1 cellular context compared by ENCODE assay signal in the genomic region with DNA sequence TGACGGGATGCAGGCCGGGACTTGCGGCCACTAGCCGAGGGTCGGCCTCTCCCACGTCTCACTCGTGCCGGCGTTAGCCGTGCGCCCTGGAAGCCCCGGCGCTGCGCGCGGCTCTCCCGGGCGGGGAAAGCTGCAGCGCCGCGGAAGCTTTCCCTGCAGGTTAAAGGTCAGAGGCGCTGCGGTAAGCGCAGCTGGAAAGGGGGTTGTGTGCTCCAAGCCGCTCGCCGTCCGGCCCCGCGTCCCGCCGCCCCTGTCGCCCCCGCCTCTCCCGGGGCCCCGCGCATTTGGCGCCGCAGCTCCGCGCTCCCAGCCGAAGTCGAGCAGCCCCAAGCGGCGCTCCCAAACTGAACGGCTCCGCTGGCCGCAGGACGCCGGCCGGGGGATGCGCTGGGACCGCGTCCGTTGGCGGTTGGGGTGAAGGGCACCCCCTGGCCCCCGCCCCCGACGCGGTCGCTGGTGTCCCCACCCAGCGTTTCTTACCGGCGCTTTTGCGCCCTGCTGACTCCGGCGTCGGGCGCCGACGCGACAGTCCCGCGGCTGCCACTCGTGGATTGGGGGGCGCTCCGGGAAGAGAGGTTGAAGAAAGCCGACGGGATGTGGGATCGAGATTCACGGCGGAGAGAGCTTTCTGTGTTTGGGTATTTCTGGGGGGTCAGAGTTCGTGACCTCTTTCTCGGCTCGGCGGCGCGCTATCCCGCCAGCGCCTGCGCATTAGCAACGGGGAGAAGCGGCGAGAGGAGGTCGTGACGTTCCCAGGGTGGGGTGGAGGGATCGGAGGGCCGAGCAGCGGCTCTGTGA.
TF ChIP-seq lines count a peak whose summit lies in the region.

A gene (minus strand): TSS at position 719 of the 798 bp plus-strand sequence. CDS start 6,234 bp downstream, outside the sequence.

TF ChIP-seq in HepG2, 621 proteins besides CTCF, POLR2A, EP300 and RAD21 (continued from another document and continues in another):
- TF ChIP-seq, protein P1, sequence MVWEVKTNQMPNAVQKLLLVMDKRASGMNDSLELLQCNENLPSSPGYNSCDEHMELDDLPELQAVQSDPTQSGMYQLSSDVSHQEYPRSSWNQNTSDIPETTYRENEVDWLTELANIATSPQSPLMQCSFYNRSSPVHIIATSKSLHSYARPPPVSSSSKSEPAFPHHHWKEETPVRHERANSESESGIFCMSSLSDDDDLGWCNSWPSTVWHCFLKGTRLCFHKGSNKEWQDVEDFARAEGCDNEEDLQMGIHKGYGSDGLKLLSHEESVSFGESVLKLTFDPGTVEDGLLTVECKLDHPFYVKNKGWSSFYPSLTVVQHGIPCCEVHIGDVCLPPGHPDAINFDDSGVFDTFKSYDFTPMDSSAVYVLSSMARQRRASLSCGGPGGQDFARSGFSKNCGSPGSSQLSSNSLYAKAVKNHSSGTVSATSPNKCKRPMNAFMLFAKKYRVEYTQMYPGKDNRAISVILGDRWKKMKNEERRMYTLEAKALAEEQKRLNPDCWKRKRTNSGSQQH (CRISPR knock-in tag; IDR thresholded peaks at IDR 0.05; ENCODE audit: low read depth) = peak; percentile 45; the same call in 1 of the 2 replicates
- TF ChIP-seq ZNF672 (CRISPR knock-in tag; IDR thresholded peaks at IDR 0.05) (0 out of 2 replicates have a peak, but pooled peaks have one; percentile 67), MED8 (CRISPR knock-in tag; IDR thresholded peaks at IDR 0.05; ENCODE audit: insufficient replicate concordance) (peak; percentile 53), GATA4 (IDR thresholded peaks at IDR 0.05; ENCODE audit: borderline replicate concordance, low read depth) (no peak), CENPX (CRISPR knock-in tag; IDR thresholded peaks at IDR 0.05) (no peak), ZBTB3 (CRISPR knock-in tag; IDR thresholded peaks at IDR 0.05; ENCODE audit: borderline replicate concordance, low read depth) (no peak; the same call in 1 of the 2 replicates), ATAD3A (CRISPR knock-in tag; IDR thresholded peaks at IDR 0.05) (no peak), ZBTB21 (CRISPR knock-in tag; IDR thresholded peaks at IDR 0.05) (peak; percentile 70), THAP11 (CRISPR knock-in tag; IDR thresholded peaks at IDR 0.05) (peak; percentile 85), ZNF644 (CRISPR knock-in tag; IDR thresholded peaks at IDR 0.05; ENCODE audit: low read depth) (no peak), PITX1 (CRISPR knock-in tag; IDR thresholded peaks at IDR 0.05) (no peak; the same call in 1 of the 2 replicates), ARNTL (CRISPR knock-in tag; IDR thresholded peaks at IDR 0.05) (peak; percentile 42; the same call in 1 of the 2 replicates), RXRB (CRISPR knock-in tag; IDR thresholded peaks at IDR 0.05; ENCODE audit: borderline replicate concordance) (peak; percentile 63), ZNF253 (CRISPR knock-in tag; IDR thresholded peaks at IDR 0.05; ENCODE audit: borderline replicate concordance) (no peak), NONO (IDR thresholded peaks at IDR 0.05) (no peak), NONO (CRISPR knock-in tag; conservative IDR thresholded peaks at IDR 0.05) (peak; percentile 76), MLLT10 (CRISPR knock-in tag; IDR thresholded peaks at IDR 0.05) (no peak), KMT2B (CRISPR knock-in tag; IDR thresholded peaks at IDR 0.05) (peak; percentile 89), HDAC1 (CRISPR knock-in tag; IDR thresholded peaks at IDR 0.05) (peak; percentile 48; the same call in 1 of the 2 replicates), HNRNPUL1 (IDR thresholded peaks at IDR 0.05; ENCODE audit: low read depth, low read length) (no peak), MAZ (IDR thresholded peaks at IDR 0.05; ENCODE audit: borderline replicate concordance, low read depth, low read length) (peak; percentile 88), MAZ (CRISPR knock-in tag; IDR thresholded peaks at IDR 0.05; ENCODE audit: low read depth) (peak; percentile 82; the same call in 1 of the 2 replicates), CCAR2 (optimal IDR thresholded peaks at IDR 0.05; ENCODE audit: low read depth, low read length) (no peak), NFIC (IDR thresholded peaks at IDR 0.05; ENCODE audit: low read length) (peak; percentile 27; the same call in 1 of the 2 replicates), ZNF839 (CRISPR knock-in tag; IDR thresholded peaks at IDR 0.05; ENCODE audit: borderline replicate concordance) (no peak), ELF1 (CRISPR knock-in tag; IDR thresholded peaks at IDR 0.05) (peak; percentile 57), PHF20 (CRISPR knock-in tag; IDR thresholded peaks at IDR 0.05) (peak; percentile 68)
- TF ChIP-seq, protein P2, sequence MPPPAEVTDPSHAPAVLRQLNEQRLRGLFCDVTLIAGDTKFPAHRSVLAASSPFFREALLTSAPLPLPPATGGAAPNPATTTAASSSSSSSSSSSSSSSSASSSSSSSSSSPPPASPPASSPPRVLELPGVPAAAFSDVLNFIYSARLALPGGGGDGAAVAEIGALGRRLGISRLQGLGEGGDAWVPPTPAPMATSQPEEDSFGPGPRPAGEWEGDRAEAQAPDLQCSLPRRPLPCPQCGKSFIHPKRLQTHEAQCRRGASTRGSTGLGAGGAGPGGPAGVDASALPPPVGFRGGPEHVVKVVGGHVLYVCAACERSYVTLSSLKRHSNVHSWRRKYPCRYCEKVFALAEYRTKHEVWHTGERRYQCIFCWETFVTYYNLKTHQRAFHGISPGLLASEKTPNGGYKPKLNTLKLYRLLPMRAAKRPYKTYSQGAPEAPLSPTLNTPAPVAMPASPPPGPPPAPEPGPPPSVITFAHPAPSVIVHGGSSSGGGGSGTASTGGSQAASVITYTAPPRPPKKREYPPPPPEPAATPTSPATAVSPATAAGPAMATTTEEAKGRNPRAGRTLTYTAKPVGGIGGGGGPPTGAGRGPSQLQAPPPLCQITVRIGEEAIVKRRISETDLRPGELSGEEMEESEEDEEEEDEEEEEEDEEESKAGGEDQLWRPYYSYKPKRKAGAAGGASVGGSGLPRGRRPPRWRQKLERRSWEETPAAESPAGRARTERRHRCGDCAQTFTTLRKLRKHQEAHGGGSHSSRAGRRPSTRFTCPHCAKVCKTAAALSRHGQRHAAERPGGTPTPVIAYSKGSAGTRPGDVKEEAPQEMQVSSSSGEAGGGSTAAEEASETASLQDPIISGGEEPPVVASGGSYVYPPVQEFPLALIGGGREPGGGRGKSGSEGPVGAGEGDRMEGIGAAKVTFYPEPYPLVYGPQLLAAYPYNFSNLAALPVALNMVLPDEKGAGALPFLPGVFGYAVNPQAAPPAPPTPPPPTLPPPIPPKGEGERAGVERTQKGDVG (CRISPR knock-in tag; IDR thresholded peaks at IDR 0.05; ENCODE audit: borderline replicate concordance) = 0 out of 2 replicates have a peak, but pooled peaks have one; percentile 30
- TF ChIP-seq, protein P3, sequence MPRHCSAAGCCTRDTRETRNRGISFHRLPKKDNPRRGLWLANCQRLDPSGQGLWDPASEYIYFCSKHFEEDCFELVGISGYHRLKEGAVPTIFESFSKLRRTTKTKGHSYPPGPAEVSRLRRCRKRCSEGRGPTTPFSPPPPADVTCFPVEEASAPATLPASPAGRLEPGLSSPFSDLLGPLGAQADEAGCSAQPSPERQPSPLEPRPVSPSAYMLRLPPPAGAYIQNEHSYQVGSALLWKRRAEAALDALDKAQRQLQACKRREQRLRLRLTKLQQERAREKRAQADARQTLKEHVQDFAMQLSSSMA (CRISPR knock-in tag; IDR thresholded peaks at IDR 0.05) = 0 out of 2 replicates have a peak, but pooled peaks have one; percentile 22
- TF ChIP-seq, protein P4, sequence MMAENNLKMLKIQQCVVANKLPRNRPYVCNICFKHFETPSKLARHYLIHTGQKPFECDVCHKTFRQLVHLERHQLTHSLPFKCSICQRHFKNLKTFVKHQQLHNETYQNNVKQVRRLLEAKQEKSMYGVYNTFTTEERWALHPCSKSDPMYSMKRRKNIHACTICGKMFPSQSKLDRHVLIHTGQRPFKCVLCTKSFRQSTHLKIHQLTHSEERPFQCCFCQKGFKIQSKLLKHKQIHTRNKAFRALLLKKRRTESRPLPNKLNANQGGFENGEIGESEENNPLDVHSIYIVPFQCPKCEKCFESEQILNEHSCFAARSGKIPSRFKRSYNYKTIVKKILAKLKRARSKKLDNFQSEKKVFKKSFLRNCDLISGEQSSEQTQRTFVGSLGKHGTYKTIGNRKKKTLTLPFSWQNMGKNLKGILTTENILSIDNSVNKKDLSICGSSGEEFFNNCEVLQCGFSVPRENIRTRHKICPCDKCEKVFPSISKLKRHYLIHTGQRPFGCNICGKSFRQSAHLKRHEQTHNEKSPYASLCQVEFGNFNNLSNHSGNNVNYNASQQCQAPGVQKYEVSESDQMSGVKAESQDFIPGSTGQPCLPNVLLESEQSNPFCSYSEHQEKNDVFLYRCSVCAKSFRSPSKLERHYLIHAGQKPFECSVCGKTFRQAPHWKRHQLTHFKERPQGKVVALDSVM (CRISPR knock-in tag; IDR thresholded peaks at IDR 0.05) = peak; percentile 11; the same call in 1 of the 2 replicates
- TF ChIP-seq, protein P5, sequence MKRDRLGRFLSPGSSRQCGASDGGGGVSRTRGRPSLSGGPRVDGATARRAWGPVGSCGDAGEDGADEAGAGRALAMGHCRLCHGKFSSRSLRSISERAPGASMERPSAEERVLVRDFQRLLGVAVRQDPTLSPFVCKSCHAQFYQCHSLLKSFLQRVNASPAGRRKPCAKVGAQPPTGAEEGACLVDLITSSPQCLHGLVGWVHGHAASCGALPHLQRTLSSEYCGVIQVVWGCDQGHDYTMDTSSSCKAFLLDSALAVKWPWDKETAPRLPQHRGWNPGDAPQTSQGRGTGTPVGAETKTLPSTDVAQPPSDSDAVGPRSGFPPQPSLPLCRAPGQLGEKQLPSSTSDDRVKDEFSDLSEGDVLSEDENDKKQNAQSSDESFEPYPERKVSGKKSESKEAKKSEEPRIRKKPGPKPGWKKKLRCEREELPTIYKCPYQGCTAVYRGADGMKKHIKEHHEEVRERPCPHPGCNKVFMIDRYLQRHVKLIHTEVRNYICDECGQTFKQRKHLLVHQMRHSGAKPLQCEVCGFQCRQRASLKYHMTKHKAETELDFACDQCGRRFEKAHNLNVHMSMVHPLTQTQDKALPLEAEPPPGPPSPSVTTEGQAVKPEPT (CRISPR knock-in tag; IDR thresholded peaks at IDR 0.05; ENCODE audit: low read depth) = no peak
- TF ChIP-seq, protein P6, sequence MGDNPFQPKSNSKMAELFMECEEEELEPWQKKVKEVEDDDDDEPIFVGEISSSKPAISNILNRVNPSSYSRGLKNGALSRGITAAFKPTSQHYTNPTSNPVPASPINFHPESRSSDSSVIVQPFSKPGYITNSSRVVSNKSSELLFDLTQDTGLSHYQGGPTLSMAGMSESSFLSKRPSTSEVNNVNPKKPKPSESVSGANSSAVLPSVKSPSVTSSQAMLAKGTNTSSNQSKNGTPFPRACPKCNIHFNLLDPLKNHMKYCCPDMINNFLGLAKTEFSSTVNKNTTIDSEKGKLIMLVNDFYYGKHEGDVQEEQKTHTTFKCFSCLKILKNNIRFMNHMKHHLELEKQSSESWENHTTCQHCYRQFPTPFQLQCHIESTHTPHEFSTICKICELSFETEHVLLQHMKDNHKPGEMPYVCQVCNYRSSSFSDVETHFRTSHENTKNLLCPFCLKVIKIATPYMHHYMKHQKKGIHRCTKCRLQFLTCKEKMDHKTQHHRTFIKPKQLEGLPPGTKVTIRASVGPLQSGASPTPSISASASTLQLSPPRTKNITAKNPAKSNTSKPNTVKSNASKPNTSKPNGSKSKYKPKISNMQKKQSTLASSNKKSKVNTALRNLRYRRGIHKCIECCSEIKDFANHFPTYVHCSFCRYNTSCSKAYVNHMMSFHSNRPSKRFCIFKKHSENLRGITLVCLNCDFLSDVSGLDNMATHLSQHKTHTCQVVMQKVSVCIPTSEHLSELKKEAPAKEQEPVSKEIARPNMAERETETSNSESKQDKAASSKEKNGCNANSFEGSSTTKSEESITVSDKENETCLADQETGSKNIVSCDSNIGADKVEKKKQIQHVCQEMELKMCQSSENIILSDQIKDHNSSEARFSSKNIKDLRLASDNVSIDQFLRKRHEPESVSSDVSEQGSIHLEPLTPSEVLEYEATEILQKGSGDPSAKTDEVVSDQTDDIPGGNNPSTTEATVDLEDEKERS (CRISPR knock-in tag; IDR thresholded peaks at IDR 0.05) = peak; percentile 67; the same call in 1 of the 2 replicates
- TF ChIP-seq, protein P7, sequence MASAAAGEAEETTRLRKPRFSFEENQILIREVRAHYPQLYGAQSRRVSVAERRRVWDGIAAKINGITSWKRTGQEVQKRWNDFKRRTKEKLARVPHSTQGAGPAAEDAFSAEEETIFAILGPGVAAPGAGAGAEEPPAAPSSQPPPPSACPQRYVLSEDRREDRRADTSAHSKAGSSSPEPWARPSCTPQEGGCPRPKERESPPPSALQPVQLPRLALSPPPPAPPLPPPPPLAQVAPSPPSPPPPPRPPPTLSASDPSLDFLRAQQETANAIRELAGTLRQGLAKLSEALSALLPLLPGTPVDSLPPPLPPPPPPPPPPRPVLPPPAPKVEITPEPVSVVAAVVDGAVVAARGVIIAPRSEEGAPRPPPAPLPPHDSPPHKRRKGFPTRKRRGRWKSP (CRISPR knock-in tag; IDR thresholded peaks at IDR 0.05) = peak; percentile 97
- TF ChIP-seq, protein P8, sequence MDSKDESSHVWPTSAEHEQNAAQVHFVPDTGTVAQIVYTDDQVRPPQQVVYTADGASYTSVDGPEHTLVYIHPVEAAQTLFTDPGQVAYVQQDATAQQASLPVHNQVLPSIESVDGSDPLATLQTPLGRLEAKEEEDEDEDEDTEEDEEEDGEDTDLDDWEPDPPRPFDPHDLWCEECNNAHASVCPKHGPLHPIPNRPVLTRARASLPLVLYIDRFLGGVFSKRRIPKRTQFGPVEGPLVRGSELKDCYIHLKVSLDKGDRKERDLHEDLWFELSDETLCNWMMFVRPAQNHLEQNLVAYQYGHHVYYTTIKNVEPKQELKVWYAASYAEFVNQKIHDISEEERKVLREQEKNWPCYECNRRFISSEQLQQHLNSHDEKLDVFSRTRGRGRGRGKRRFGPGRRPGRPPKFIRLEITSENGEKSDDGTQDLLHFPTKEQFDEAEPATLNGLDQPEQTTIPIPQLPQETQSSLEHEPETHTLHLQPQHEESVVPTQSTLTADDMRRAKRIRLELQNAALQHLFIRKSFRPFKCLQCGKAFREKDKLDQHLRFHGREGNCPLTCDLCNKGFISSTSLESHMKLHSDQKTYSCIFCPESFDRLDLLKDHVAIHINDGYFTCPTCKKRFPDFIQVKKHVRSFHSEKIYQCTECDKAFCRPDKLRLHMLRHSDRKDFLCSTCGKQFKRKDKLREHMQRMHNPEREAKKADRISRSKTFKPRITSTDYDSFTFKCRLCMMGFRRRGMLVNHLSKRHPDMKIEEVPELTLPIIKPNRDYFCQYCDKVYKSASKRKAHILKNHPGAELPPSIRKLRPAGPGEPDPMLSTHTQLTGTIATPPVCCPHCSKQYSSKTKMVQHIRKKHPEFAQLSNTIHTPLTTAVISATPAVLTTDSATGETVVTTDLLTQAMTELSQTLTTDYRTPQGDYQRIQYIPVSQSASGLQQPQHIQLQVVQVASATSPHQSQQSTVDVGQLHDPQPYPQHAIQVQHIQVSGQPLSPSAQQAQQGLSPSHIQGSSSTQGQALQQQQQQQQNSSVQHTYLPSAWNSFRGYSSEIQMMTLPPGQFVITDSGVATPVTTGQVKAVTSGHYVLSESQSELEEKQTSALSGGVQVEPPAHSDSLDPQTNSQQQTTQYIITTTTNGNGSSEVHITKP (CRISPR knock-in tag; IDR thresholded peaks at IDR 0.05; ENCODE audit: low read depth) = no peak
- TF ChIP-seq, protein P9, sequence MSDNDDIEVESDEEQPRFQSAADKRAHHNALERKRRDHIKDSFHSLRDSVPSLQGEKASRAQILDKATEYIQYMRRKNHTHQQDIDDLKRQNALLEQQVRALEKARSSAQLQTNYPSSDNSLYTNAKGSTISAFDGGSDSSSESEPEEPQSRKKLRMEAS (IDR thresholded peaks at IDR 0.05) = peak; percentile 51
- TF ChIP-seq, protein P10, sequence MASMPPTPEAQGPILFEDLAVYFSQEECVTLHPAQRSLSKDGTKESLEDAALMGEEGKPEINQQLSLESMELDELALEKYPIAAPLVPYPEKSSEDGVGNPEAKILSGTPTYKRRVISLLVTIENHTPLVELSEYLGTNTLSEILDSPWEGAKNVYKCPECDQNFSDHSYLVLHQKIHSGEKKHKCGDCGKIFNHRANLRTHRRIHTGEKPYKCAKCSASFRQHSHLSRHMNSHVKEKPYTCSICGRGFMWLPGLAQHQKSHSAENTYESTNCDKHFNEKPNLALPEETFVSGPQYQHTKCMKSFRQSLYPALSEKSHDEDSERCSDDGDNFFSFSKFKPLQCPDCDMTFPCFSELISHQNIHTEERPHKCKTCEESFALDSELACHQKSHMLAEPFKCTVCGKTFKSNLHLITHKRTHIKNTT (CRISPR knock-in tag; IDR thresholded peaks at IDR 0.05) = no peak
